In genomic region chr3:46264002-46264401, GRCh38 we compare ENCODE assay signal across 32 cellular contexts. TPM values are rescaled to one million over a fixed set of nuclear protein-coding genes. Genes with fewer than 3 reads are reported as not detected.
"Had no signal": no experiment of that assay in that cellular context is flagged by ENCODE, and none has a peak within 500 bp of the region (broad histone marks: within the 10 kb centered on the region; RNA-seq: fewer than 3 reads in every experiment).

No MANE protein-coding gene starts in this region.

- H3K36me3 ChIP-seq: left lung, lower lobe of right lung, ovary, right atrium auricular region, right lobe of liver, tibial nerve, upper lobe of left lung, vagina had no signal

- H3K27ac ChIP-seq: left lung, lower lobe of right lung, ovary, right atrium auricular region, right lobe of liver, tibial nerve, upper lobe of left lung, vagina had no signal

- H3K4me1 ChIP-seq: left lung, lower lobe of right lung, right atrium auricular region, right lobe of liver, tibial nerve, upper lobe of left lung, vagina had no signal

- H3K4me3 ChIP-seq: left lung, lower lobe of right lung, ovary, right atrium auricular region, right lobe of liver, smooth muscle cell, tibial nerve, upper lobe of left lung, vagina had no signal

- DNase-seq: hypothalamus; immature natural killer cell; kidney; left colon; left lung; lower lobe of right lung; mammary epithelial cell; mesenchymal stem cell; naive thymus-derived CD8-positive, alpha-beta T cell; ovary; right lobe of liver; stimulated activated CD4-positive, alpha-beta T cell treated with anti-CD3 and anti-CD28 coated beads, Interleukin-1b, Interleukin-23, amount 100 ng/mL, for 48 hours; stimulated activated CD4-positive, alpha-beta T cell treated with anti-CD3 and anti-CD28 coated beads, Interleukin-2, amount 100 ng/mL, for 48 hours; stimulated activated CD4-positive, alpha-beta T cell treated with anti-CD3 and anti-CD28 coated beads, Interleukin-4, amount 100 ng/mL, for 4 hours; stimulated activated CD8-positive, alpha-beta memory T cell treated with anti-CD3 and anti-CD28 coated beads, Interleukin-4, amount 100 ng/mL, for 48 hours; stimulated activated naive CD4-positive, alpha-beta T cell treated with Interleukin-2 at 50 U/mL for 16 hours; stimulated activated naive CD8-positive, alpha-beta T cell treated with anti-CD3 and anti-CD28 coated beads, Interleukin-15, amount 100 ng/mL, for 72 hours; substantia nigra; upper lobe of left lung had no signal

- H3K27me3 ChIP-seq: left lung, ovary, right atrium auricular region, right lobe of liver, tibial nerve, upper lobe of left lung, vagina had no signal

- H3K27me3 Mint-ChIP-seq: stimulated activated memory B cell treated with anti-CD40 and anti-IgM and Interleukin-4, amounts not matched to agents 10 μg/mL and 1 μg/mL and 100 μg/mL, for 72 hours had no signal

- H3K4me3 Mint-ChIP-seq: naive thymus-derived CD8-positive, alpha-beta T cell; stimulated activated memory B cell treated with anti-CD40 and anti-IgM and Interleukin-4, amounts not matched to agents 10 μg/mL and 1 μg/mL and 100 μg/mL, for 72 hours; stimulated activated naive CD8-positive, alpha-beta T cell treated with anti-CD3 and anti-CD28 coated beads, Interleukin-15, amount 100 ng/mL, for 72 hours had no signal

- ATAC-seq: left colon; left lung; lower lobe of right lung; naive thymus-derived CD8-positive, alpha-beta T cell; right lobe of liver; stimulated activated memory B cell treated with anti-CD40 and anti-IgM and Interleukin-4, amounts not matched to agents 10 μg/mL and 1 μg/mL and 100 μg/mL, for 72 hours; stimulated activated naive CD8-positive, alpha-beta T cell treated with anti-CD3 and anti-CD28 coated beads, Interleukin-15, amount 100 ng/mL, for 72 hours had no signal

- H3K27ac Mint-ChIP-seq: naive thymus-derived CD8-positive, alpha-beta T cell; progenitor cell of endocrine pancreas; stimulated activated memory B cell treated with anti-CD40 and anti-IgM and Interleukin-4, amounts not matched to agents 10 μg/mL and 1 μg/mL and 100 μg/mL, for 72 hours; stimulated activated naive CD8-positive, alpha-beta T cell treated with anti-CD3 and anti-CD28 coated beads, Interleukin-15, amount 100 ng/mL, for 72 hours had no signal

- H3K4me1 Mint-ChIP-seq: stimulated activated memory B cell treated with anti-CD40 and anti-IgM and Interleukin-4, amounts not matched to agents 10 μg/mL and 1 μg/mL and 100 μg/mL, for 72 hours had no signal

- H3K4me2 ChIP-seq: smooth muscle cell had no signal

- H3K9me3 ChIP-seq: left lung, lower lobe of right lung, ovary, right atrium auricular region, right lobe of liver, tibial nerve, upper lobe of left lung, vagina had no signal

RNA-seq across cellular contexts. Expression of gene CCR3, which starts 21.7 kb away (rescaled TPM):
- total RNA-seq: kidney; lower lobe of right lung; mucosa of gallbladder; naive thymus-derived CD8-positive, alpha-beta T cell; ovary; progenitor cell of endocrine pancreas; pulmonary artery endothelial cell; renal cortical epithelial cell; right atrium auricular region; skeletal muscle tissue; smooth muscle cell; temporal lobe; tibial nerve; urinary bladder; vagina had no signal
- polyA plus RNA-seq: mammary epithelial cell; naive thymus-derived CD8-positive, alpha-beta T cell; neural cell; ovary; smooth muscle cell; urinary bladder had no signal

RNA-seq across cellular contexts. Expression of gene CCR1, which starts 55.9 kb away (rescaled TPM):
- total RNA-seq: mammary epithelial cell, pulmonary artery endothelial cell, smooth muscle cell had no signal
- polyA plus RNA-seq: neural cell had no signal
